ENCODE assay signal across 23 cellular contexts in genomic region chr1:81571946-81572345, GRCh38.
"Had no signal": no experiment of that assay in that cellular context is flagged by ENCODE, and none has a peak within 500 bp of the region (broad histone marks: within the 10 kb centered on the region; RNA-seq: fewer than 3 reads in every experiment).

No MANE protein-coding gene starts in this region.

- H3K79me2 ChIP-seq: hepatocyte, parathyroid adenoma had no signal

- H2AFZ ChIP-seq: hepatocyte, parathyroid adenoma had no signal

- H3K27me3 ChIP-seq: gastroesophageal sphincter, heart left ventricle, hepatocyte, left lung, neutrophil, right atrium auricular region, transverse colon, upper lobe of right lung, uterus had no signal

- H3K4me2 ChIP-seq: hepatocyte had no signal

- H3K9me3 ChIP-seq: gastroesophageal sphincter, heart left ventricle, left lung, mucosa of descending colon, neutrophil, right atrium auricular region, thoracic aorta, transverse colon, upper lobe of right lung, uterus had no signal

- H3K4me3 ChIP-seq: dorsolateral prefrontal cortex, gastroesophageal sphincter, heart left ventricle, hepatocyte, left lung, mucosa of descending colon, right atrium auricular region, thoracic aorta, transverse colon, upper lobe of right lung, uterus had no signal

- DNase-seq: cortex of kidney; dorsolateral prefrontal cortex; effector CD4-positive, alpha-beta T cell; heart left ventricle; kidney; left cardiac atrium; left lung; mesenchymal stem cell; mucosa of descending colon; naive B cell; stimulated activated CD4-positive, alpha-beta T cell treated with anti-CD3 and anti-CD28 coated beads, Interleukin-2, amount 100 ng/mL, for 24 hours; stimulated activated CD4-positive, alpha-beta T cell treated with anti-CD3 and anti-CD28 coated beads, Interleukin-4, amount 100 ng/mL, for 4 hours; stimulated activated naive CD8-positive, alpha-beta T cell treated with anti-CD3 and anti-CD28 coated beads, Interleukin-15, Interleukin-2, amounts not matched to agents 100 U/mL and 50 U/mL, for 24 hours; substantia nigra; transverse colon; upper lobe of right lung; uterus had no signal

- H3K36me3 ChIP-seq: gastroesophageal sphincter, heart left ventricle, left lung, neutrophil, right atrium auricular region, thoracic aorta, transverse colon, upper lobe of right lung, uterus had no signal

- H3K27ac ChIP-seq: dorsolateral prefrontal cortex, gastroesophageal sphincter, heart left ventricle, hepatocyte, left lung, neutrophil, parathyroid adenoma, thoracic aorta, transverse colon, upper lobe of right lung, uterus had no signal

- H3K4me1 ChIP-seq: parathyroid adenoma, transverse colon, upper lobe of right lung, uterus had no signal

- H3K9ac ChIP-seq: parathyroid adenoma had no signal
